In the genomic region with DNA sequence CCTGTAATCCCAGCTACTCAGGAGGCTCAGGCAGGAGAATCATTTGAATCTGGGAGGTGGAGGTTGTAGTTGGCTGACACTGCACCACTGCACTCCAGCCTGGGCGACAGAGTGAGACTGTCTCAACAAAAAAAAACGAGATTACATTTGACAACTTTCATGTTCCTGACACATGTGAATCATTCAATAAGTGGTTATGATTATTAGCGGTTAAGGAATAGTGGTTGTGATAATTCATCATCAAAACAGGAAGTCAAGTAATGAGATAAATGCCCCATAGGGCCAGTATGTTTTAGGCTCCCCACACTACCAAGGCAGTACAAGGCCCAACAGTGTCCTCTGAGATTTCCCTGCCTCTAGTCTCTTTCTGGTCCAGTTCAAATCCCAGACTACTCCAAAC, we compare ENCODE assay signal across 17 cellular contexts. TPM values are rescaled to one million over a fixed set of nuclear protein-coding genes. Genes with fewer than 3 reads are reported as not detected.
A peak's percentile ranks its signal among the peaks of the same experiment; 100 is the strongest.
DNase-seq lines count a peak whose midpoint lies in the region; ATAC-seq, FAIRE-seq and TF ChIP-seq lines count a peak whose summit lies in the region.
"Had no signal": no experiment of that assay in that cellular context is flagged by ENCODE, and none has a peak within 500 bp of the region (broad histone marks: within the 10 kb centered on the region; RNA-seq: fewer than 3 reads in every experiment).

No MANE protein-coding gene starts in this region.

- peaks cover 52% of the 10 kb centered on the region for H3K36me3 Mint-ChIP-seq in activated naive CD4-positive, alpha-beta T cell treated with anti-CD3 and anti-CD28 coated beads, Interleukin-2, amount 10 ng/mL, durations not matched to agents 7 days and 5 days

- in situ Hi-C loops in K562 (cut with MboI) = no loop called here

- no peak for TF ChIP-seq EP300 in K562 (IDR thresholded peaks at IDR 0.05; ENCODE audit: low read length)

- H3K79me2 ChIP-seq in OCI-LY7 (ENCODE audit: insufficient read depth, low read depth, low read length) = peaks cover 25% of the 10 kb centered on the region
- peaks cover 77% of the 10 kb centered on the region for H3K79me2 ChIP-seq in K562 (ENCODE audit: control insufficient read depth, insufficient read depth, low read length)

- H3K4me1 ChIP-seq in OCI-LY7 (ENCODE audit: insufficient read depth, low read length, poor library complexity, severe bottlenecking) (peaks cover 29% of the 10 kb centered on the region), K562 (replicated peaks in 1 of 2; ENCODE audit: control insufficient read depth in 2 of 2, insufficient read depth in 2 of 2, low read length in 2 of 2) (peaks cover 11 to 53% of the 10 kb centered on the region in 2 experiments), skeletal muscle satellite cell (ENCODE audit: control insufficient read depth, insufficient read depth, low read length) (peaks cover 23% of the 10 kb centered on the region)

- H3K4me3 Mint-ChIP-seq in activated naive CD4-positive, alpha-beta T cell treated with anti-CD3 and anti-CD28 coated beads, Interleukin-2, amount 10 ng/mL, durations not matched to agents 7 days and 5 days = no peak overlapping the region

- CTCF ChIA-PET in activated naive CD4-positive, alpha-beta T cell treated with anti-CD3 and anti-CD28 coated beads, Interleukin-2, amount 10 ng/mL, durations not matched to agents 7 days and 5 days (lab: Charles Lee) = interaction anchor here (1.5 kb wide), 1 partner anchor 13 kb away, joined by 3 read pairs; no protein-coding TSS in a partner anchor
- CTCF ChIA-PET in OCI-LY7 (lab: Charles Lee; ENCODE audit: unreplicated experiment) = interaction anchor here (0.6 kb wide), 1 partner anchor 657 kb away, joined by 5 read pairs; no protein-coding TSS in a partner anchor
- CTCF ChIA-PET in K562 (lab: Yijun Ruan, JAX; ENCODE audit: low intra/inter-chr PET ratio) = no interaction called here

- no peaks in the 10 kb centered on the region for H3K27me3 Mint-ChIP-seq in activated naive CD4-positive, alpha-beta T cell treated with anti-CD3 and anti-CD28 coated beads, Interleukin-2, amount 10 ng/mL, durations not matched to agents 7 days and 5 days

- no peak overlapping the region for H3K4me3 ChIP-seq in OCI-LY7 (ENCODE audit: low read depth, low read length, poor library complexity, severe bottlenecking)
- H3K4me3 ChIP-seq in K562 = peak overlapping the region; percentile 80; the same call in 1 of the 2 replicates
- H3K4me3 ChIP-seq in skeletal muscle satellite cell (ENCODE audit: low read length) = no peak overlapping the region
- H3K4me3 ChIP-seq in MG63 = no peak overlapping the region
- H3K4me3 ChIP-seq: colonic mucosa, right atrium auricular region had no signal

- BruUV-seq in OCI-LY7 (replicated peaks; lab: Mats Ljungman, UMichigan) = no TSS peak
- BruUV-seq in K562 (replicated peaks; lab: Mats Ljungman, UMichigan) = no TSS peak

- H3K27me3 ChIP-seq in K562 (ENCODE audit: control insufficient read depth in 2 of 2, insufficient read depth in 2 of 2, low read length in 2 of 2) = no peaks in the 10 kb centered on the region
- H3K27me3 ChIP-seq in skeletal muscle satellite cell (ENCODE audit: control insufficient read depth, insufficient read depth, low read length) = peaks cover 3% of the 10 kb centered on the region
- H3K27me3 ChIP-seq in MG63 = no peaks in the 10 kb centered on the region
- H3K27me3 ChIP-seq: colonic mucosa, right atrium auricular region had no signal

- POLR2A ChIA-PET in OCI-LY7 (lab: Charles Lee) (interaction anchor here (0.9 to 2.8 kb wide), 2 partner anchors 13 to 482 kb away, joined by 3 to 14 read pairs; no protein-coding TSS in a partner anchor), K562 (lab: Yijun Ruan, JAX) (interaction anchor here (1.2 kb wide), 1 partner anchor 9 kb away, joined by 5 read pairs; no protein-coding TSS in a partner anchor)

- FAIRE-seq in K562 (lab: Jason Lieb, UNC) = no peak
- FAIRE-seq: D721Med, H54 had no signal

- 61% methylated on average over 3 of the region's 3 CpGs for WGBS in K562 (ENCODE audit: insufficient coverage, low coverage, missing lambda C conversion rate)

- ATAC-seq in K562 (no peak), HG02588 (IDR thresholded peaks at IDR 0.05; ENCODE audit: unreplicated experiment) (no peak)
- ATAC-seq: Right ventricle myocardium inferior had no signal

- H3K27ac ChIP-seq in OCI-LY7 (ENCODE audit: low read depth, low read length, poor library complexity, severe bottlenecking) = no peak overlapping the region
- H3K27ac ChIP-seq in K562 (ENCODE audit: extremely low read depth, low read depth, low read length) = peak overlapping the region; percentile 96; the same call in 1 of the 3 replicates
- H3K27ac ChIP-seq: colonic mucosa, epithelial cell of prostate, right atrium auricular region had no signal

- H3K36me3 ChIP-seq in OCI-LY7 (ENCODE audit: insufficient read depth, low read length) = peaks cover 62% of the 10 kb centered on the region
- peaks cover 63% of the 10 kb centered on the region for H3K36me3 ChIP-seq in K562 (ENCODE audit: control insufficient read depth, insufficient read depth, low read length)
- peaks cover 50% of the 10 kb centered on the region for H3K36me3 ChIP-seq in skeletal muscle satellite cell (ENCODE audit: insufficient read depth, low read length)
- H3K36me3 ChIP-seq in MG63 = peaks cover 58% of the 10 kb centered on the region
- H3K36me3 ChIP-seq: colonic mucosa had no signal

- H2AFZ ChIP-seq in OCI-LY7 (ENCODE audit: low read length) (no peak overlapping the region), K562 (ENCODE audit: low read depth, low read length) (no peak overlapping the region)

- H3K9me1 ChIP-seq in K562 (ENCODE audit: control insufficient read depth, insufficient read depth, low read length) = peaks cover 4% of the 10 kb centered on the region

- H3K4me1 Mint-ChIP-seq in activated naive CD4-positive, alpha-beta T cell treated with anti-CD3 and anti-CD28 coated beads, Interleukin-2, amount 10 ng/mL, durations not matched to agents 7 days and 5 days = peaks cover 51% of the 10 kb centered on the region

- H3K27ac Mint-ChIP-seq in activated naive CD4-positive, alpha-beta T cell treated with anti-CD3 and anti-CD28 coated beads, Interleukin-2, amount 10 ng/mL, durations not matched to agents 7 days and 5 days = peak overlapping the region; percentile 29

- no peak for TF ChIP-seq RAD21 in K562 (CRISPR knock-in tag; conservative IDR thresholded peaks at IDR 0.05 in 1 of 2, IDR thresholded peaks at IDR 0.05 in 1 of 2)

- H3K9ac ChIP-seq in K562 (ENCODE audit: insufficient read depth in 1 of 2, low read depth in 2 of 2, low read length in 2 of 2) (peak overlapping the region; percentile 59 to 81; a peak in 3 of 4 replicates), skeletal muscle satellite cell (ENCODE audit: low read depth, low read length) (no peak overlapping the region)

- H3K9me2 ChIP-seq in OCI-LY7 (ENCODE audit: insufficient read depth, low read length) = no peaks in the 10 kb centered on the region; the same call in 1 of the 2 replicates

- intact Hi-C loops in OCI-LY7 (cut with micrococcal nuclease; ENCODE audit: unreplicated experiment) (no loop called here), K562 (cut with micrococcal nuclease) (no loop called here)

- no peaks in the 10 kb centered on the region for H3K9me3 ChIP-seq in OCI-LY7 (ENCODE audit: low read length)
- H3K9me3 ChIP-seq in K562 (replicated peaks; ENCODE audit: control insufficient read depth, insufficient read depth, low read depth, low read length) = 0 out of 2 replicates have a peak, but pooled peaks cover under 1% of the 10 kb centered on the region
- H3K9me3 ChIP-seq in skeletal muscle satellite cell (replicated peaks; ENCODE audit: low read length) = no peaks in the 10 kb centered on the region
- no peaks in the 10 kb centered on the region for H3K9me3 ChIP-seq in MG63
- H3K9me3 ChIP-seq: colonic mucosa, right atrium auricular region had no signal

- H3K4me2 ChIP-seq in OCI-LY7 (ENCODE audit: low read length) (peak overlapping the region; percentile 77; the same call in 1 of the 2 replicates), K562 (ENCODE audit: insufficient read depth, low read length) (peak overlapping the region; percentile 80), skeletal muscle satellite cell (ENCODE audit: low read length) (peak overlapping the region; percentile 1)

- H4K20me1 ChIP-seq in OCI-LY7 (ENCODE audit: insufficient read depth, low read length) (no peaks in the 10 kb centered on the region), K562 (replicated peaks; ENCODE audit: control insufficient read depth, insufficient read depth, low read length) (peaks cover 4% of the 10 kb centered on the region; the same call in 1 of the 2 replicates)

- TF ChIP-seq CTCF in OCI-LY7 (conservative IDR thresholded peaks at IDR 0.05; ENCODE audit: low read length) = no peak
- TF ChIP-seq CTCF in K562 (IDR thresholded peaks at IDR 0.05 in 2 of 3, conservative IDR thresholded peaks at IDR 0.05 in 1 of 3; ENCODE audit: insufficient read depth in 2 of 3, low read depth in 1 of 3, low read length in 3 of 3) = no peak

- no peaks in the 10 kb centered on the region for H3K9me3 Mint-ChIP-seq in activated naive CD4-positive, alpha-beta T cell treated with anti-CD3 and anti-CD28 coated beads, Interleukin-2, amount 10 ng/mL, durations not matched to agents 7 days and 5 days

- no peak for DNase-seq in activated naive CD4-positive, alpha-beta T cell treated with anti-CD3 and anti-CD28 coated beads, Interleukin-2, amount 10 ng/mL, durations not matched to agents 7 days and 5 days
- DNase-seq in activated naive CD4-positive, alpha-beta T cell (lab: John Stamatoyannopoulos, UW) = no peak
- DNase-seq in OCI-LY7 (ENCODE audit: low spot score) = no peak
- DNase-seq in K562 (ENCODE audit: extremely low read depth in 1 of 4, low spot score in 3 of 4) = no peak
- no peak for DNase-seq in MG63
- DNase-seq in NCI-H1417 treated with DMSO at 0.1 percent for 48 hours (lab: John Stamatoyannopoulos, UW) = no peak
- DNase-seq: colonic mucosa, NCI-H1694 treated with DMSO at 0.1 percent for 48 hours, NCI-H446, T-helper 1 cell had no signal

- TF ChIP-seq POLR2A in K562 (conservative IDR thresholded peaks at IDR 0.05) = no peak

RNA-seq across cellular contexts. Expression of a gene that starts 2.5 kb away (rescaled TPM):
- total RNA-seq in OCI-LY7 (2014; rRNA removed; shearing (Covaris generic)) = 75.1 and 88.6 TPM in 2 replicates
- total RNA-seq in OCI-LY7 (2022) (119 and 121 TPM in 2 replicates), K562 (2014; rRNA removed) (257 and 288 TPM in 2 replicates), K562 (2014; rRNA removed; fragmentation: Illumina TruSeq; extraction: Trizol) (291 and 320 TPM in 2 replicates), K562 (2015; rRNA removed; fragmentation: Illumina TruSeq; extraction: Trizol) (212 and 219 TPM in 2 replicates), K562 (2021) (193 and 194 TPM in 2 replicates)
- 73.9 and 153 TPM in 2 replicates for total RNA-seq in K562 (2011; cell fraction: chromatin; rRNA removed; ENCODE audit: low replicate concordance)
- total RNA-seq in K562 (2011; cell fraction: nucleolus; rRNA removed) = 49.4 and 70.0 TPM in 2 replicates
- total RNA-seq in K562 (2011; cell fraction: nucleoplasm; rRNA removed) = 113 and 160 TPM in 2 replicates
- polyA plus RNA-seq in K562 (2011; rRNA removed) (307 and 436 TPM in 2 replicates), K562 (2014; fragmentation: Illumina TruSeq; extraction: Trizol) (284 and 294 TPM in 2 replicates), K562 (2014; fragmentation: Nextera tagmentation; extraction: Ambion mirVana) (100 to 1,000 TPM; 587 to 632 TPM), K562 (2014; rRNA removed) (368 and 418 TPM in 2 replicates)
- 294 and 307 TPM in 2 replicates for polyA plus RNA-seq in K562 (2011; cell fraction: cytosol; rRNA removed)
- 134 and 184 TPM in 2 replicates for polyA plus RNA-seq in K562 (2011; cell fraction: nucleus; rRNA removed)
- 183 and 267 TPM in 2 replicates for polyA plus RNA-seq in K562 (2012)
- 185 and 206 TPM in 2 replicates for polyA minus RNA-seq in K562 (2011; rRNA and poly(A)+ RNA removed)
- polyA minus RNA-seq in K562 (2011; cell fraction: cytosol; rRNA and poly(A)+ RNA removed) = 56.4 and 57.5 TPM in 2 replicates
- 77.5 and 119 TPM in 2 replicates for polyA minus RNA-seq in K562 (2011; cell fraction: nucleus; rRNA and poly(A)+ RNA removed)
- total RNA-seq in skeletal muscle satellite cell (2012; rRNA removed) = 62.1 and 83.9 TPM in 2 replicates
- 125 and 151 TPM in 2 replicates for total RNA-seq in MG63 (2014; rRNA removed; shearing (Covaris generic); ENCODE audit: low replicate concordance)

Comparison
In these comparisons a context has a peak if more than half of its experiments do, and no peak if none do; other contexts are left out.
1. H3K4me2 ChIP-seq: peak in every context shown above with its lines; median percentile 80 in K562; 77 in OCI-LY7; 1 in skeletal muscle satellite cell.